8 cellular contexts compared by ENCODE assay signal in the genomic region with DNA sequence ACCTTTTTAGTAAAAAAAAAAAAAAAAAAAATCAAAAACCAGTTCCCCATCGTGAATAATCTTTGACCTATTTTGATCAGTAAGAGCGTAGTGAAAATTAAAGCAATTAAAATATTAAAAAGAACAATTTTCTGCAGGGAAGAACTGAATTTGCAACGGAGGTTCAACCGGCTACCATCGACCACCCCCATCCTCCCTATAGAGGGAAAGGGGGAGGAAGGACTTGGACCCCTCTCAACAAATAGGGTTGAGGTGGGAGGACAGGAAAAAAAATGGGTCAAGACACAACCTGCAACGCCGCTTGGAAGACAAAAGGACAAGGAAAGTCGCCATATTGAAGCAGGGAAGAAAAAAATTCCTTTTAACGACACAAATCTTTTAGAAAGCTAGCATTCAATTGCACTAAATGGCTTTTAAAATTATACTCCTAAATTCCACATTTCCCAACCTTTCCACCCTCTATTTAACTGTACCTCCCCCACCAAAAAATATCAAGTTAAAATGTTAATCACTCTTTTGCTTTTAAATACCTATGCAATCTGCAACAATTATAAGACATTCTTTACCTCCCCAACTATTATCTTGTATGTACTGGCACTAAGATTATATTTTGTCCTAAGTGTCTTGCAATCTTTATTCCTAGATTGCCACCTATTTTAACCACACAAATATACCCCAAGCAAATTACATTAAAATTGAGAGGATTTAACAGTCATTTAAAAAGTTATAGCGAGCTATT. TPM values are rescaled to one million over a fixed set of nuclear protein-coding genes. Genes with fewer than 3 reads are reported as not detected.
DNase-seq lines count a peak whose midpoint lies in the region; ATAC-seq and TF ChIP-seq lines count a peak whose summit lies in the region.

No MANE protein-coding gene starts in this region.

- peak overlapping the region; percentile 93 for H3K4me3 ChIP-seq in kidney epithelial cell (ENCODE audit: low read depth, low read length)

- H3K36me3 Mint-ChIP-seq in central memory CD8-positive, alpha-beta T cell (ENCODE audit: insufficient read depth): peaks cover 53% of the 10 kb centered on the region

- no peaks in the 10 kb centered on the region for H3K27me3 Mint-ChIP-seq in central memory CD8-positive, alpha-beta T cell

- peaks cover 63% of the 10 kb centered on the region for H3K4me1 Mint-ChIP-seq in central memory CD8-positive, alpha-beta T cell

- peaks cover 2% of the 10 kb centered on the region for H3K36me3 ChIP-seq in kidney epithelial cell (ENCODE audit: control insufficient read depth, insufficient read depth, low read length)

- peak overlapping the region; percentile 99 for H3K27ac Mint-ChIP-seq in central memory CD8-positive, alpha-beta T cell (ENCODE audit: low read depth)

- peak overlapping the region; percentile 93 for H3K4me3 Mint-ChIP-seq in central memory CD8-positive, alpha-beta T cell

- TF ChIP-seq CTCF in kidney epithelial cell (IDR thresholded peaks at IDR 0.05; ENCODE audit: insufficient read depth, low read length, poor library complexity, severe bottlenecking): no peak

- no peaks in the 10 kb centered on the region for H3K9me3 Mint-ChIP-seq in central memory CD8-positive, alpha-beta T cell

- DNase-seq in GDM1 (lab: John Stamatoyannopoulos, UW) (peak; percentile 43), MV-4-11 (lab: John Stamatoyannopoulos, UW) (peak; percentile 82), kidney epithelial cell (ENCODE audit: low read depth) (no peak)
- peak; percentile 34 to 44 for DNase-seq in central memory CD8-positive, alpha-beta T cell (ENCODE audit: low spot score in 2 of 2)
- DNase-seq in stimulated activated CD4-positive, alpha-beta T cell treated with anti-CD3 and anti-CD28 coated beads, Interleukin-4, amount 100 ng/mL, for 24 hours: peak; percentile 44

- peak; percentile 14 for ATAC-seq in SK-N-SH treated with all-trans-retinoic acid at 6 μM for 48 hours
- no peak for ATAC-seq in central memory CD8-positive, alpha-beta T cell (replicated peaks; ENCODE audit: extremely low read depth, poor library complexity, severe bottlenecking)
- no peak for ATAC-seq in GM21576 (IDR thresholded peaks at IDR 0.05; ENCODE audit: unreplicated experiment)
- ATAC-seq in HG03025 (IDR thresholded peaks at IDR 0.05; ENCODE audit: low FRiP score, unreplicated experiment): no peak

- no peaks in the 10 kb centered on the region for H3K27me3 ChIP-seq in kidney epithelial cell (ENCODE audit: control insufficient read depth, insufficient read depth, low read length)

TF ChIP-seq in SK-N-SH treated with all-trans-retinoic acid at 6 μM for 48 hours, 23 proteins besides CTCF, POLR2A, EP300 and RAD21:
- TF ChIP-seq ESRRG (CRISPR knock-in tag; IDR thresholded peaks at IDR 0.05) (peak; percentile 86), ARNTL (CRISPR knock-in tag; IDR thresholded peaks at IDR 0.05; ENCODE audit: borderline replicate concordance, low read depth) (no peak; the same call in 1 of the 2 replicates), GLIS3 (CRISPR knock-in tag; IDR thresholded peaks at IDR 0.05) (peak; percentile 16), RARB (CRISPR knock-in tag; IDR thresholded peaks at IDR 0.05) (peak; percentile 96), ZNF70 (CRISPR knock-in tag; IDR thresholded peaks at IDR 0.05) (no peak), TOX (CRISPR knock-in tag; IDR thresholded peaks at IDR 0.05; ENCODE audit: borderline replicate concordance) (peak; percentile 91), ZC3H10 (CRISPR knock-in tag; IDR thresholded peaks at IDR 0.05) (peak; percentile 25), ZNF8 (CRISPR knock-in tag; IDR thresholded peaks at IDR 0.05) (no peak), ISL1 (CRISPR knock-in tag; IDR thresholded peaks at IDR 0.05) (no peak), PPARA (CRISPR knock-in tag; IDR thresholded peaks at IDR 0.05; ENCODE audit: borderline replicate concordance) (0 out of 2 replicates have a peak, but pooled peaks have one; percentile 77), POU6F1 (CRISPR knock-in tag; IDR thresholded peaks at IDR 0.05; ENCODE audit: borderline replicate concordance, low read depth) (peak; percentile 6; the same call in 1 of the 2 replicates), CREB5 (CRISPR knock-in tag; IDR thresholded peaks at IDR 0.05; ENCODE audit: low read depth) (peak; percentile 52; the same call in 1 of the 2 replicates), ZNF565 (CRISPR knock-in tag; conservative IDR thresholded peaks at IDR 0.05; ENCODE audit: low read depth) (no peak), CSRNP3 (CRISPR knock-in tag; IDR thresholded peaks at IDR 0.05) (peak; percentile 93)
- TF ChIP-seq, protein P1, sequence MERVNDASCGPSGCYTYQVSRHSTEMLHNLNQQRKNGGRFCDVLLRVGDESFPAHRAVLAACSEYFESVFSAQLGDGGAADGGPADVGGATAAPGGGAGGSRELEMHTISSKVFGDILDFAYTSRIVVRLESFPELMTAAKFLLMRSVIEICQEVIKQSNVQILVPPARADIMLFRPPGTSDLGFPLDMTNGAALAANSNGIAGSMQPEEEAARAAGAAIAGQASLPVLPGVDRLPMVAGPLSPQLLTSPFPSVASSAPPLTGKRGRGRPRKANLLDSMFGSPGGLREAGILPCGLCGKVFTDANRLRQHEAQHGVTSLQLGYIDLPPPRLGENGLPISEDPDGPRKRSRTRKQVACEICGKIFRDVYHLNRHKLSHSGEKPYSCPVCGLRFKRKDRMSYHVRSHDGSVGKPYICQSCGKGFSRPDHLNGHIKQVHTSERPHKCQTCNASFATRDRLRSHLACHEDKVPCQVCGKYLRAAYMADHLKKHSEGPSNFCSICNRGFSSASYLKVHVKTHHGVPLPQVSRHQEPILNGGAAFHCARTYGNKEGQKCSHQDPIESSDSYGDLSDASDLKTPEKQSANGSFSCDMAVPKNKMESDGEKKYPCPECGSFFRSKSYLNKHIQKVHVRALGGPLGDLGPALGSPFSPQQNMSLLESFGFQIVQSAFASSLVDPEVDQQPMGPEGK (CRISPR knock-in tag; IDR thresholded peaks at IDR 0.05; ENCODE audit: borderline replicate concordance): peak; percentile 89

RNA-seq across cellular contexts. Expression of gene PPP1R10, which starts 1.7 kb away (rescaled TPM):
- 38.6 and 40.2 TPM in 2 replicates for total RNA-seq in kidney epithelial cell

RNA-seq across cellular contexts. Expression of gene MRPS18B, which starts 2.3 kb away (rescaled TPM):
- 56.4 and 78.9 TPM in 2 replicates for total RNA-seq in kidney epithelial cell

RNA-seq across cellular contexts. Expression of gene ATAT1, which starts 11.3 kb away (rescaled TPM):
- total RNA-seq in kidney epithelial cell: 6.6 and 8.5 TPM in 2 replicates

RNA-seq across cellular contexts. Expression of gene C6orf136, which starts 31.5 kb away (rescaled TPM):
- total RNA-seq in kidney epithelial cell: 7.6 and 12.7 TPM in 2 replicates

RNA-seq across cellular contexts. Expression of gene ABCF1, which starts 44.1 kb away (rescaled TPM):
- 46.3 and 57.7 TPM in 2 replicates for total RNA-seq in kidney epithelial cell
